Comparison of ENCODE assay signal across 8 cellular contexts in genomic region chr10:63265646-63266207, GRCh38.
DNase-seq lines count a peak whose midpoint lies in the region; ATAC-seq lines count a peak whose summit lies in the region.

No MANE protein-coding gene starts in this region.

- no peaks in the 10 kb centered on the region; the same call in 1 of the 2 replicates for H3K36me3 ChIP-seq in iPS DF 6.9 (ENCODE audit: control insufficient read depth, insufficient read depth, low read length)

- peaks cover 30% of the 10 kb centered on the region for H3K36me3 Mint-ChIP-seq in activated CD8-positive, alpha-beta T cell treated with anti-CD3 and anti-CD28 coated beads, Interleukin-2, amount 10 ng/mL, durations not matched to agents 7 days and 5 days (ENCODE audit: low read depth)
- peaks cover 8 to 22% of the 10 kb centered on the region in 2 donors for H3K36me3 Mint-ChIP-seq in stimulated activated naive B cell treated with anti-CD40 and anti-IgM and Interleukin-4, amounts not matched to agents 10 μg/mL and 1 μg/mL and 100 μg/mL, for 72 hours

- H3K27me3 Mint-ChIP-seq in activated CD8-positive, alpha-beta T cell treated with anti-CD3 and anti-CD28 coated beads, Interleukin-2, amount 10 ng/mL, durations not matched to agents 7 days and 5 days (ENCODE audit: low read depth): no peaks in the 10 kb centered on the region
- no peaks in the 10 kb centered on the region for H3K27me3 Mint-ChIP-seq in stimulated activated naive B cell treated with anti-CD40 and anti-IgM and Interleukin-4, amounts not matched to agents 10 μg/mL and 1 μg/mL and 100 μg/mL, for 72 hours

- H3K27ac Mint-ChIP-seq in activated CD8-positive, alpha-beta T cell treated with anti-CD3 and anti-CD28 coated beads, Interleukin-2, amount 10 ng/mL, durations not matched to agents 7 days and 5 days: peak overlapping the region; percentile 88
- peak overlapping the region; percentile 95 for H3K27ac Mint-ChIP-seq in stimulated activated naive B cell treated with anti-CD40 and anti-IgM and Interleukin-4, amounts not matched to agents 10 μg/mL and 1 μg/mL and 100 μg/mL, for 72 hours

- no peaks in the 10 kb centered on the region for H3K4me1 ChIP-seq in iPS DF 6.9 (ENCODE audit: control insufficient read depth, insufficient read depth, low read length)

- no peaks in the 10 kb centered on the region for H3K9me3 Mint-ChIP-seq in activated CD8-positive, alpha-beta T cell treated with anti-CD3 and anti-CD28 coated beads, Interleukin-2, amount 10 ng/mL, durations not matched to agents 7 days and 5 days (ENCODE audit: insufficient read depth)
- no peaks in the 10 kb centered on the region for H3K9me3 Mint-ChIP-seq in stimulated activated naive B cell treated with anti-CD40 and anti-IgM and Interleukin-4, amounts not matched to agents 10 μg/mL and 1 μg/mL and 100 μg/mL, for 72 hours

- peak overlapping the region; percentile 97 for H3K4me3 Mint-ChIP-seq in activated CD8-positive, alpha-beta T cell treated with anti-CD3 and anti-CD28 coated beads, Interleukin-2, amount 10 ng/mL, durations not matched to agents 7 days and 5 days
- peak overlapping the region; percentile 90 to 94 for H3K4me3 Mint-ChIP-seq in stimulated activated naive B cell treated with anti-CD40 and anti-IgM and Interleukin-4, amounts not matched to agents 10 μg/mL and 1 μg/mL and 100 μg/mL, for 72 hours

- H3K4me3 ChIP-seq in iPS DF 6.9 (ENCODE audit: low read length): peak overlapping the region; percentile 86; the same call in 1 of the 2 replicates

- WGBS in iPS DF 6.9 (ENCODE audit: insufficient coverage, insufficient read length): no CpG with 5 or more reads among the region's 2 CpGs

- H3K9me3 ChIP-seq in iPS DF 6.9 (ENCODE audit: control insufficient read depth, insufficient read depth, low read length): no peaks in the 10 kb centered on the region

- CTCF ChIA-PET in activated CD8-positive, alpha-beta T cell treated with anti-CD3 and anti-CD28 coated beads, Interleukin-2, amount 10 ng/mL, durations not matched to agents 7 days and 5 days (lab: Charles Lee): interaction anchor here (1.4 to 2.9 kb wide), 2 partner anchors 10 to 48 kb away, joined by 3 to 7 read pairs; no protein-coding TSS in a partner anchor

- POLR2A ChIA-PET in activated CD8-positive, alpha-beta T cell treated with anti-CD3 and anti-CD28 coated beads, Interleukin-2, amount 10 ng/mL, durations not matched to agents 7 days and 5 days (lab: Charles Lee): interaction anchor here (1.5 to 4.0 kb wide), 2 partner anchors 25 to 364 kb away, joined by 5 to 31 read pairs; no protein-coding TSS in a partner anchor

- peaks cover 29% of the 10 kb centered on the region for H3K4me1 Mint-ChIP-seq in activated CD8-positive, alpha-beta T cell treated with anti-CD3 and anti-CD28 coated beads, Interleukin-2, amount 10 ng/mL, durations not matched to agents 7 days and 5 days (ENCODE audit: low read depth)
- H3K4me1 Mint-ChIP-seq in stimulated activated naive B cell treated with anti-CD40 and anti-IgM and Interleukin-4, amounts not matched to agents 10 μg/mL and 1 μg/mL and 100 μg/mL, for 72 hours: peaks cover 13 to 28% of the 10 kb centered on the region in 2 donors

- H3K27me3 ChIP-seq in iPS DF 6.9 (ENCODE audit: control insufficient read depth, insufficient read depth, low read length): no peaks in the 10 kb centered on the region

- no peak for ATAC-seq in activated CD8-positive, alpha-beta T cell treated with anti-CD3 and anti-CD28 coated beads, Interleukin-2, amount 10 ng/mL, durations not matched to agents 7 days and 5 days
- ATAC-seq in stimulated activated naive B cell treated with anti-CD40 and anti-IgM and Interleukin-4, amounts not matched to agents 10 μg/mL and 1 μg/mL and 100 μg/mL, for 72 hours (replicated peaks): no peak
- ATAC-seq in HG03469 (IDR thresholded peaks at IDR 0.05; ENCODE audit: unreplicated experiment): no peak

- peak; percentile 5 for DNase-seq in DMS79 treated with DMSO at 0.1 percent for 48 hours (lab: John Stamatoyannopoulos, UW)
- no peak for DNase-seq in DMS79 (lab: John Stamatoyannopoulos, UW)
- DNase-seq in activated CD8-positive, alpha-beta T cell treated with anti-CD3 and anti-CD28 coated beads, Interleukin-2, amount 10 ng/mL, durations not matched to agents 7 days and 5 days: no peak
- no peak for DNase-seq in iPS DF 6.9 (ENCODE audit: low read depth, low spot score)
- no peak for DNase-seq in stimulated activated naive B cell treated with anti-CD40 and anti-IgM and Interleukin-4, amounts not matched to agents 10 μg/mL and 1 μg/mL and 100 μg/mL, for 72 hours
- no peak for DNase-seq in superior temporal gyrus (ENCODE audit: extremely low spot score)
- DNase-seq in stimulated activated CD4-positive, alpha-beta T cell treated with anti-CD3 and anti-CD28 coated beads, Interleukin-4, amount 100 ng/mL, for 4 hours: no peak

- H3K27ac ChIP-seq in iPS DF 6.9 (ENCODE audit: low read length): no peak overlapping the region
